8 cellular contexts compared by ENCODE assay signal in genomic region chr9:35102465-35102768, GRCh38. TPM values are rescaled to one million over a fixed set of nuclear protein-coding genes. Genes with fewer than 3 reads are reported as not detected.
A peak's percentile ranks its signal among the peaks of the same experiment; 100 is the strongest.
DNase-seq lines count a peak whose midpoint lies in the region; ATAC-seq and TF ChIP-seq lines count a peak whose summit lies in the region.

No MANE protein-coding gene starts in this region.

- peaks cover 18 to 32% of the 10 kb centered on the region in 2 donors for H3K36me3 ChIP-seq in esophagus (ENCODE audit: control insufficient read depth in 2 of 2, insufficient read depth in 2 of 2, low read length in 1 of 2)

- H3K27ac ChIP-seq in esophagus (ENCODE audit: low read depth in 2 of 2, low read length in 1 of 2) = peak overlapping the region; percentile 82 to 92

- H3K4me3 ChIP-seq in esophagus (ENCODE audit: low read depth in 1 of 2, low read length in 2 of 2) = peak overlapping the region; percentile 66 to 86

- H3K9me3 ChIP-seq in esophagus (ENCODE audit: control insufficient read depth in 2 of 2, insufficient read depth in 1 of 2, low read depth in 1 of 2, low read length in 1 of 2) = no peaks in the 10 kb centered on the region

- H3K9me3 Mint-ChIP-seq in T-helper 2 cell treated with Interferon-gamma antibody and Interleukin-4, amounts not matched to agents 5 μg/mL and 100 μg/mL, for 36 hours = no peaks in the 10 kb centered on the region

- no peaks in the 10 kb centered on the region for H3K27me3 ChIP-seq in esophagus (ENCODE audit: control insufficient read depth in 1 of 2, insufficient read depth in 2 of 2, low read length in 2 of 2)

- H3K4me1 ChIP-seq in esophagus (ENCODE audit: control insufficient read depth in 2 of 2, insufficient read depth in 2 of 2, low read length in 1 of 2) = peaks cover 4 to 11% of the 10 kb centered on the region in 2 donors

- peak overlapping the region; percentile 91 for H3K27ac Mint-ChIP-seq in T-helper 2 cell treated with Interferon-gamma antibody and Interleukin-4, amounts not matched to agents 5 μg/mL and 100 μg/mL, for 36 hours

- WGBS in esophagus, 2 donors = 2 to 5% methylated on average over 10 of the region's 10 CpGs

- H3K4me1 Mint-ChIP-seq in T-helper 2 cell treated with Interferon-gamma antibody and Interleukin-4, amounts not matched to agents 5 μg/mL and 100 μg/mL, for 36 hours (ENCODE audit: low read depth) = peaks cover 29% of the 10 kb centered on the region

- no peak for TF ChIP-seq CTCF in omental fat pad (IDR thresholded peaks at IDR 0.05)

- no peaks in the 10 kb centered on the region for H3K27me3 Mint-ChIP-seq in T-helper 2 cell treated with Interferon-gamma antibody and Interleukin-4, amounts not matched to agents 5 μg/mL and 100 μg/mL, for 36 hours (ENCODE audit: low read depth)

- peak overlapping the region; percentile 94 for H3K4me3 Mint-ChIP-seq in T-helper 2 cell treated with Interferon-gamma antibody and Interleukin-4, amounts not matched to agents 5 μg/mL and 100 μg/mL, for 36 hours

- DNase-seq in T-helper 2 cell treated with Interferon-gamma antibody and Interleukin-4, amounts not matched to agents 5 μg/mL and 100 μg/mL, for 36 hours (ENCODE audit: low spot score) = peak; percentile 11
- no peak for DNase-seq in T-helper 2 cell
- peak; percentile 17 for DNase-seq in RKO (ENCODE audit: low spot score)
- DNase-seq in omental fat pad (ENCODE audit: low spot score) = no peak
- no peak for DNase-seq in NCI-H510A treated with DMSO at 0.1 percent for 48 hours (lab: John Stamatoyannopoulos, UW)
- no peak for DNase-seq in GM19240 (ENCODE audit: insufficient read length, low spot score)
- no peak for DNase-seq in NCI-H524 treated with DMSO at 0.1 percent for 48 hours (lab: John Stamatoyannopoulos, UW)

- peak; percentile 34 for ATAC-seq in omental fat pad (ENCODE audit: low FRiP score)

- H3K36me3 Mint-ChIP-seq in T-helper 2 cell treated with Interferon-gamma antibody and Interleukin-4, amounts not matched to agents 5 μg/mL and 100 μg/mL, for 36 hours (ENCODE audit: low read depth) = peaks cover 41% of the 10 kb centered on the region

RNA-seq across cellular contexts. Expression of gene STOML2, which starts 0.5 kb away (rescaled TPM):
- polyA plus RNA-seq in esophagus = 100 to 1,000 TPM in 1 of 2 donors, 10 to 100 TPM in 1; 32.9 to 107 TPM
- 100 to 1,000 TPM in 2 of 4 donors, 10 to 100 TPM in 2; 77.6 to 108 (median 89.9) TPM for total RNA-seq in omental fat pad

RNA-seq across cellular contexts. Expression of gene PIGO, which starts 6.0 kb away (rescaled TPM):
- polyA plus RNA-seq in esophagus = 10 to 100 TPM; 12.3 to 12.5 TPM
- 10 to 100 TPM; 11.4 to 16.6 (median 13.3) TPM for total RNA-seq in omental fat pad

RNA-seq across cellular contexts. Expression of gene ATOSB, which starts 13.2 kb away (rescaled TPM):
- 10 to 100 TPM; 19.6 to 20.9 TPM for polyA plus RNA-seq in esophagus
- 10 to 100 TPM; 14.9 to 22.9 (median 20.5) TPM for total RNA-seq in omental fat pad

RNA-seq across cellular contexts. Expression of gene FANCG, which starts 22.7 kb away (rescaled TPM):
- 10 to 100 TPM; 14.7 to 24.5 TPM for polyA plus RNA-seq in esophagus
- 10 to 100 TPM in 3 of 4 donors, 1 to 10 TPM in 1; 8.1 to 20.0 (median 14.1) TPM for total RNA-seq in omental fat pad

RNA-seq across cellular contexts. Expression of gene VCP, which starts 30.0 kb away (rescaled TPM):
- polyA plus RNA-seq in esophagus = 100 to 1,000 TPM in 1 of 2 donors, 10 to 100 TPM in 1; 60.4 to 150 TPM
- total RNA-seq in omental fat pad = 100 to 1,000 TPM; 175 to 317 (median 207) TPM

Comparison
In these comparisons a context has a peak if more than half of its experiments do, and no peak if none do; other contexts are left out.
1. DNase-seq: peak in T-helper 2 cell treated with Interferon-gamma antibody and Interleukin-4, amounts not matched to agents 5 μg/mL and 100 μg/mL, for 36 hours (single experiment) and RKO (single experiment); none in T-helper 2 cell (0 of 5), omental fat pad (single experiment), NCI-H510A treated with DMSO at 0.1 percent for 48 hours (single experiment), GM19240 (single experiment) and NCI-H524 treated with DMSO at 0.1 percent for 48 hours (single experiment).